1 cellular context compared by ENCODE assay signal in the genomic region with DNA sequence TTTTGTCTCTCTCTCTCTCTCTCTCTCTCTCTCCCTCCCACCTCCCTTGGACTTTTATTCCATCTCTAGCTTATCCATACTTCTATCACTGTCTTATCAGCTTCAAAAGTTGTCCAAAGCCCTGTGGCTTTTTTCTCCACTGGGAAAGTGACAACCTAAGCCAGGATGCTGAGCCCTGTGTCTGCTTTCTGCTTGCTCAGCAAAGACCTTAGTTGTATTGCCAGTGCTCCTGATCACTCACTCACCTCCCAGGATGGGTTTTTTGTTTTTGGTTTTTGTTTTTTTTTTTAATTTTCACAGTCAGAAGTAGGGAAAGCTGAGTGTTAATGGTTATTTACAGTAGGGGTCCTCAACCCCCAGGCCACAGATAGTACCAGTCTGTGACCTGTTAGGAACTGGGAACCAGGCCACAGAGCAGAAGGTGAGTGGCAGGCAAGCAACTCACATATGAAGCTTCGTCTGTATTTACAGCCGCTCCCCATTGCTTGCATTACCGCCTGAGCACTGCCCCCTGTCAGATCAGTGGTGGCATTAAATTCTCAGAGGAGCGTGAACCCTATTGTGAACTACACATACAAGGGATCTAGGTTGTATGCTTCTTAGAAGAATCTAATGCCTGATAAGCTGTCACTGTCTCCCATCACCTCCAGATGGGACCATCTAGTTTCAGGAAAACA.
TF ChIP-seq lines count a peak whose summit lies in the region.

No MANE protein-coding gene starts in this region.

TF ChIP-seq in WTC11, 78 proteins besides CTCF, POLR2A, EP300 and RAD21 (continued from another document):
- TF ChIP-seq, protein P1, sequence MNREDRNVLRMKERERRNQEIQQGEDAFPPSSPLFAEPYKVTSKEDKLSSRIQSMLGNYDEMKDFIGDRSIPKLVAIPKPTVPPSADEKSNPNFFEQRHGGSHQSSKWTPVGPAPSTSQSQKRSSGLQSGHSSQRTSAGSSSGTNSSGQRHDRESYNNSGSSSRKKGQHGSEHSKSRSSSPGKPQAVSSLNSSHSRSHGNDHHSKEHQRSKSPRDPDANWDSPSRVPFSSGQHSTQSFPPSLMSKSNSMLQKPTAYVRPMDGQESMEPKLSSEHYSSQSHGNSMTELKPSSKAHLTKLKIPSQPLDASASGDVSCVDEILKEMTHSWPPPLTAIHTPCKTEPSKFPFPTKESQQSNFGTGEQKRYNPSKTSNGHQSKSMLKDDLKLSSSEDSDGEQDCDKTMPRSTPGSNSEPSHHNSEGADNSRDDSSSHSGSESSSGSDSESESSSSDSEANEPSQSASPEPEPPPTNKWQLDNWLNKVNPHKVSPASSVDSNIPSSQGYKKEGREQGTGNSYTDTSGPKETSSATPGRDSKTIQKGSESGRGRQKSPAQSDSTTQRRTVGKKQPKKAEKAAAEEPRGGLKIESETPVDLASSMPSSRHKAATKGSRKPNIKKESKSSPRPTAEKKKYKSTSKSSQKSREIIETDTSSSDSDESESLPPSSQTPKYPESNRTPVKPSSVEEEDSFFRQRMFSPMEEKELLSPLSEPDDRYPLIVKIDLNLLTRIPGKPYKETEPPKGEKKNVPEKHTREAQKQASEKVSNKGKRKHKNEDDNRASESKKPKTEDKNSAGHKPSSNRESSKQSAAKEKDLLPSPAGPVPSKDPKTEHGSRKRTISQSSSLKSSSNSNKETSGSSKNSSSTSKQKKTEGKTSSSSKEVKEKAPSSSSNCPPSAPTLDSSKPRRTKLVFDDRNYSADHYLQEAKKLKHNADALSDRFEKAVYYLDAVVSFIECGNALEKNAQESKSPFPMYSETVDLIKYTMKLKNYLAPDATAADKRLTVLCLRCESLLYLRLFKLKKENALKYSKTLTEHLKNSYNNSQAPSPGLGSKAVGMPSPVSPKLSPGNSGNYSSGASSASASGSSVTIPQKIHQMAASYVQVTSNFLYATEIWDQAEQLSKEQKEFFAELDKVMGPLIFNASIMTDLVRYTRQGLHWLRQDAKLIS (CRISPR knock-in tag; IDR thresholded peaks at IDR 0.05; ENCODE audit: borderline replicate concordance), result no peak
